1 cellular context compared by ENCODE assay signal in genomic region chr19:30170081-30170480, GRCh38.
TF ChIP-seq lines count a peak whose summit lies in the region.

No MANE protein-coding gene starts in this region.

TF ChIP-seq in IMR-90, 13 proteins besides CTCF, POLR2A, EP300 and RAD21 (continued from another document):
- TF ChIP-seq CEBPB (IDR thresholded peaks at IDR 0.05; ENCODE audit: low read depth, low read length): no peak
- no peak for TF ChIP-seq RFX5 (IDR thresholded peaks at IDR 0.05; ENCODE audit: low read depth, low read length)
- TF ChIP-seq MAFK (IDR thresholded peaks at IDR 0.05; ENCODE audit: low read depth, low read length): no peak
- TF ChIP-seq CHD1 (IDR thresholded peaks at IDR 0.05; ENCODE audit: low read depth, low read length): no peak
